Comparison of ENCODE assay signal across 1 cellular context in the genomic region with DNA sequence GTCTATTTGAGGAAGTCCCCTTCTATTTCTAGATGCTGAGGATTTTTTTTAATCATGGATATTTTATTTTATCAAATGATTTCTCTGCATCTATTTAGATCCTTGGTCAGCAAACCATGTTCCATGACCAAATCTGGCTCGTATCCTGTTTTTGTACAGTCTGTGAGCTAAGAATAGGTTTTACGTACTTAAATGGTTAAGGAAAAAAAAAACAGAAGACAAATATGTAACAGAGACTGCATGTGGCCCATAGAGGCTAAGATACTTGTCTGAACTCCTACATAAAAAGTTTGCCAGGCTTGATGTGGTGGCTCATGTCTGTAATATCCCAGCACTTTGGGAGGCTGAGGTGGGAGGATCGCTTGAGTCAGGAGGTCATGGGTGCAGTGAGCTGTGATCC. TPM values are rescaled to one million over a fixed set of nuclear protein-coding genes. Genes with fewer than 3 reads are reported as not detected.
"Had no signal": no experiment of that assay in that cellular context is flagged by ENCODE, and none has a peak within 500 bp of the region (broad histone marks: within the 10 kb centered on the region; RNA-seq: fewer than 3 reads in every experiment).

No MANE protein-coding gene starts in this region.

RNA-seq across cellular contexts. Expression of a gene that starts 45.9 kb away (rescaled TPM):
- polyA plus RNA-seq: naive thymus-derived CD8-positive, alpha-beta T cell had no signal
